14 cellular contexts compared by ENCODE assay signal in genomic region chr10:4763960-4764428, GRCh38.
DNase-seq lines count a peak whose midpoint lies in the region; ATAC-seq and TF ChIP-seq lines count a peak whose summit lies in the region.
"Had no signal": no experiment of that assay in that cellular context is flagged by ENCODE, and none has a peak within 500 bp of the region (broad histone marks: within the 10 kb centered on the region; RNA-seq: fewer than 3 reads in every experiment).

No MANE protein-coding gene starts in this region.

- no peak overlapping the region for H2BK12ac ChIP-seq in H9 (ENCODE audit: insufficient read length, low read depth, low read length)

- WGBS in right lobe of liver (ENCODE audit: insufficient coverage, low coverage, low lambda C conversion rate, missing lambda C conversion rate) = 55% methylated on average over 6 of the region's 6 CpGs
- WGBS in H9 (ENCODE audit: extremely low coverage, insufficient read length, low lambda C conversion rate) = no CpG with 5 or more reads among the region's 6 CpGs

- H4K91ac ChIP-seq in H9 (ENCODE audit: insufficient read length, low read depth, low read length) = no peak overlapping the region

- no peaks in the 10 kb centered on the region for H3K27me3 Mint-ChIP-seq in H9 (ENCODE audit: low read depth)

- TF ChIP-seq POLR2A in right lobe of liver (IDR thresholded peaks at IDR 0.05) = no peak

- H3K23me2 ChIP-seq in H9 (ENCODE audit: insufficient read length, low read depth, low read length, poor library complexity, severe bottlenecking) = no peaks in the 10 kb centered on the region

- H3K4me2 ChIP-seq in H9 (ENCODE audit: insufficient read depth, insufficient read length, low read length) = no peak overlapping the region

- H3K9me3 ChIP-seq in right lobe of liver (no peaks in the 10 kb centered on the region), H9 (ENCODE audit: control insufficient read depth, low read depth, low read length) (no peaks in the 10 kb centered on the region)
- H3K9me3 ChIP-seq: left lung had no signal

- no peaks in the 10 kb centered on the region; a peak in 1 of 7 replicates for H3K36me3 Mint-ChIP-seq in H9 (ENCODE audit: insufficient read depth in 1 of 3, low read depth in 3 of 3)

- 0 out of 4 replicates have a peak, but pooled peaks cover under 1 to 1% of the 10 kb centered on the region in 2 experiments for H3K4me1 Mint-ChIP-seq in H9

- H3K14ac ChIP-seq in H9 (ENCODE audit: insufficient read depth, low read length) = no peak overlapping the region

- H3K27ac ChIP-seq in ACC112 (ENCODE audit: low read depth, low read length) = peak overlapping the region; percentile 67
- H3K27ac ChIP-seq in foreskin keratinocyte = peak overlapping the region; percentile 72
- no peak overlapping the region for H3K27ac ChIP-seq in right lobe of liver
- H3K27ac ChIP-seq in H9 (ENCODE audit: insufficient read length, low read depth, low read length) = no peak overlapping the region
- H3K27ac ChIP-seq: left lung had no signal

- intact Hi-C loops in right lobe of liver (cut with DNase I) = loop anchor here in 1 of 2 donors (10.0 kb wide), 1 partner anchor 1519 kb away; no protein-coding TSS in a partner anchor

- H2BK15ac ChIP-seq in H9 (ENCODE audit: low read depth, low read length) = no peak overlapping the region

- no peak overlapping the region for H3K4ac ChIP-seq in H9 (ENCODE audit: low read depth, low read length)

- H2BK20ac ChIP-seq in H9 (ENCODE audit: low read depth, low read length, poor library complexity, severe bottlenecking) = no peak overlapping the region

- no peak overlapping the region for H4K8ac ChIP-seq in H9 (replicated peaks; ENCODE audit: insufficient read length, low read depth, low read length)

- no peak overlapping the region for H3K4me3 Mint-ChIP-seq in H9

- no peak overlapping the region for H3K9ac ChIP-seq in H9 (ENCODE audit: extremely low read depth, insufficient read length, low read length)

- no peak overlapping the region for H3K18ac ChIP-seq in H9 (ENCODE audit: insufficient read length, low read depth, low read length)

- H4K5ac ChIP-seq in H9 (ENCODE audit: insufficient read length, low read depth, low read length) = no peak overlapping the region

- H2BK120ac ChIP-seq in H9 (ENCODE audit: low read depth, low read length, poor library complexity, severe bottlenecking) = no peak overlapping the region

- H3K27ac Mint-ChIP-seq in H9 = 0 out of 7 replicates have a peak overlapping the region, but pooled peaks of 1 of the 3 experiments have one; percentile 13

- H4K20me1 ChIP-seq in H9 (ENCODE audit: control insufficient read depth, insufficient read depth, insufficient read length) = no peaks in the 10 kb centered on the region

- H3K4me1 ChIP-seq in ACC112 (ENCODE audit: control insufficient read depth, insufficient read depth, low read length, unreplicated experiment) (peaks cover 54% of the 10 kb centered on the region), foreskin keratinocyte (peaks cover 50% of the 10 kb centered on the region), right lobe of liver (no peaks in the 10 kb centered on the region), H9 (ENCODE audit: insufficient read depth, low read length) (peaks cover 5% of the 10 kb centered on the region; the same call in 1 of the 2 replicates)

- no peaks in the 10 kb centered on the region; a peak in 1 of 5 replicates for H3K9me3 Mint-ChIP-seq in H9

- peak overlapping the region; percentile 47 for H2AFZ ChIP-seq in ACC112 (ENCODE audit: low read length, unreplicated experiment)
- no peak overlapping the region for H2AFZ ChIP-seq in H9 (ENCODE audit: low read length)

- H3K27me3 ChIP-seq in ACC112 (ENCODE audit: insufficient read depth, low read length) (no peaks in the 10 kb centered on the region), foreskin keratinocyte (no peaks in the 10 kb centered on the region), right lobe of liver (no peaks in the 10 kb centered on the region), H9 (ENCODE audit: insufficient read depth, low read length) (no peaks in the 10 kb centered on the region)
- H3K27me3 ChIP-seq: left lung had no signal

- no peaks in the 10 kb centered on the region for H3K79me1 ChIP-seq in H9 (ENCODE audit: insufficient read depth, low read depth, low read length, poor library complexity, severe bottlenecking)

- H3K23ac ChIP-seq in H9 (ENCODE audit: insufficient read length, low read depth, low read length) = no peak overlapping the region

- no peak overlapping the region for H3K56ac ChIP-seq in H9 (ENCODE audit: insufficient read length, low read depth, low read length)

- ATAC-seq in GM19463 (IDR thresholded peaks at IDR 0.05; ENCODE audit: unreplicated experiment) (peak; percentile 11), foreskin keratinocyte (peak; percentile 73), right lobe of liver (no peak), HG03159 (IDR thresholded peaks at IDR 0.05; ENCODE audit: unreplicated experiment) (no peak), HG03095 (IDR thresholded peaks at IDR 0.05; ENCODE audit: unreplicated experiment) (no peak)
- ATAC-seq: left lung had no signal

- no peaks in the 10 kb centered on the region for H3K36me3 ChIP-seq in ACC112 (ENCODE audit: insufficient read depth, low read length)
- no peaks in the 10 kb centered on the region for H3K36me3 ChIP-seq in right lobe of liver
- H3K36me3 ChIP-seq: left lung had no signal

- no peak overlapping the region for H2BK5ac ChIP-seq in H9 (ENCODE audit: insufficient read length, low read length)

- H3K4me3 ChIP-seq in ACC112 (ENCODE audit: low read depth, low read length) = peak overlapping the region; percentile 26
- peak overlapping the region; percentile 54 for H3K4me3 ChIP-seq in WI38 (ENCODE audit: low read depth, low read length)
- H3K4me3 ChIP-seq in right lobe of liver = no peak overlapping the region
- H3K4me3 ChIP-seq: left lung had no signal

- H3K79me2 ChIP-seq in ACC112 (ENCODE audit: control insufficient read depth, insufficient read depth, low read length, unreplicated experiment) (no peaks in the 10 kb centered on the region), H9 (ENCODE audit: insufficient read depth, low read length) (no peaks in the 10 kb centered on the region)

- no peak for TF ChIP-seq CTCF in WI38 (IDR thresholded peaks at IDR 0.05; ENCODE audit: low read depth, low read length)
- peak; percentile 38 for TF ChIP-seq CTCF in foreskin keratinocyte (conservative IDR thresholded peaks at IDR 0.05)
- TF ChIP-seq CTCF in right lobe of liver (IDR thresholded peaks at IDR 0.05) = no peak
- no peak for TF ChIP-seq CTCF in H9 (conservative IDR thresholded peaks at IDR 0.05)

- DNase-seq in foreskin keratinocyte (peak; percentile 77 to 80), right lobe of liver (no peak), H9 (no peak)
- DNase-seq: aorta, left lung, NCI-H1092 treated with DMSO at 0.1 percent for 48 hours, occipital lobe, substantia nigra, T-helper 2 cell had no signal

- H3T11ph ChIP-seq in H9 (ENCODE audit: low read length) = no peak overlapping the region

- H2AK5ac ChIP-seq in H9 (ENCODE audit: insufficient read length, low read length) = no peak overlapping the region

Comparison
In these comparisons a context has a peak if more than half of its experiments do, and no peak if none do; other contexts are left out.
1. H3K27ac ChIP-seq: peak in ACC112 (single experiment) and foreskin keratinocyte (single experiment); none in right lobe of liver (0 of 3) and H9 (single experiment).
2. H3K4me3 ChIP-seq: peak in ACC112 (single experiment) and WI38 (single experiment); none in right lobe of liver (0 of 3).
3. ATAC-seq: peak in GM19463 (single experiment) and foreskin keratinocyte (single experiment); none in right lobe of liver (0 of 4), HG03159 (single experiment) and HG03095 (single experiment).
4. DNase-seq: peak in foreskin keratinocyte (2 of 2); none in right lobe of liver (0 of 3) and H9 (single experiment).